9 cellular contexts compared by ENCODE assay signal in genomic region chr2:201219328-201220096, GRCh38. TPM values are rescaled to one million over a fixed set of nuclear protein-coding genes. Genes with fewer than 3 reads are reported as not detected.
DNase-seq lines count a peak whose midpoint lies in the region; ATAC-seq and TF ChIP-seq lines count a peak whose summit lies in the region.
"Had no signal": no experiment of that assay in that cellular context is flagged by ENCODE, and none has a peak within 500 bp of the region (broad histone marks: within the 10 kb centered on the region; RNA-seq: fewer than 3 reads in every experiment).

No MANE protein-coding gene starts in this region.

- DNase-seq in activated naive CD4-positive, alpha-beta T cell (lab: John Stamatoyannopoulos, UW): no peak
- DNase-seq in RWPE2 (ENCODE audit: low spot score): no peak
- DNase-seq in immature natural killer cell: no peak
- no peak for DNase-seq in NCI-H1436 (lab: John Stamatoyannopoulos, UW)
- DNase-seq in T1000 (lab: John Stamatoyannopoulos, UW): no peak
- DNase-seq: activated T-cell treated with anti-CD3 and anti-CD28 coated beads, Interleukin-2, amount 50 U/mL, for 1 hour had no signal

- H3K9me3 Mint-ChIP-seq in activated naive CD4-positive, alpha-beta T cell treated with anti-CD3 and anti-CD28 coated beads, Interleukin-2, amount 50 U/mL, for 24 hours: no peaks in the 10 kb centered on the region
- no peaks in the 10 kb centered on the region for H3K9me3 Mint-ChIP-seq in immature natural killer cell

- H3K4me3 Mint-ChIP-seq in activated naive CD4-positive, alpha-beta T cell treated with anti-CD3 and anti-CD28 coated beads, Interleukin-2, amount 50 U/mL, for 24 hours: no peak overlapping the region
- no peak overlapping the region for H3K4me3 Mint-ChIP-seq in immature natural killer cell

- no peak for TF ChIP-seq CTCF in RWPE2 (IDR thresholded peaks at IDR 0.05; ENCODE audit: poor library complexity, severe bottlenecking)

- H3K4me1 Mint-ChIP-seq in activated naive CD4-positive, alpha-beta T cell treated with anti-CD3 and anti-CD28 coated beads, Interleukin-2, amount 50 U/mL, for 24 hours: peaks cover 64% of the 10 kb centered on the region
- peaks cover 25 to 42% of the 10 kb centered on the region in 2 donors for H3K4me1 Mint-ChIP-seq in immature natural killer cell

- ATAC-seq in RWPE2 (ENCODE audit: low read depth) (peak; percentile 28; the same call in 1 of the 3 replicates), GM18505 (IDR thresholded peaks at IDR 0.05; ENCODE audit: unreplicated experiment) (no peak)

- TF ChIP-seq POLR2A in GM18505 (IDR thresholded peaks at IDR 0.05; ENCODE audit: borderline replicate concordance, extremely low read depth, insufficient read depth, insufficient read length): no peak

- peaks cover 15% of the 10 kb centered on the region for H3K36me3 Mint-ChIP-seq in activated naive CD4-positive, alpha-beta T cell treated with anti-CD3 and anti-CD28 coated beads, Interleukin-2, amount 50 U/mL, for 24 hours
- H3K36me3 Mint-ChIP-seq in immature natural killer cell: peaks cover 13 to 46% (median 14%) of the 10 kb centered on the region in 3 donors

- H3K9me3 ChIP-seq in RWPE2 (ENCODE audit: severe bottlenecking): no peaks in the 10 kb centered on the region
- no peaks in the 10 kb centered on the region for H3K9me3 ChIP-seq in subcutaneous abdominal adipose tissue (ENCODE audit: control insufficient read depth in 5 of 5, low read length in 5 of 5)

- peak overlapping the region; percentile 88 for H3K27ac Mint-ChIP-seq in activated naive CD4-positive, alpha-beta T cell treated with anti-CD3 and anti-CD28 coated beads, Interleukin-2, amount 50 U/mL, for 24 hours
- peak overlapping the region in 5 of 6 donors; percentile 47 to 76 (median 64) for H3K27ac Mint-ChIP-seq in immature natural killer cell

- H3K36me3 ChIP-seq in RWPE2 (ENCODE audit: low read depth) (no peaks in the 10 kb centered on the region), subcutaneous abdominal adipose tissue (ENCODE audit: control insufficient read depth in 5 of 5, insufficient read depth in 5 of 5, low read length in 5 of 5) (peaks cover 3 to 27% (median 15%) of the 10 kb centered on the region in 5 donors)

- H3K27ac ChIP-seq in RWPE2 (ENCODE audit: poor library complexity, severe bottlenecking) (no peak overlapping the region), subcutaneous abdominal adipose tissue (ENCODE audit: low read depth, low read length) (peak overlapping the region; percentile 38)

- H3K9ac ChIP-seq in subcutaneous abdominal adipose tissue (ENCODE audit: low read length in 5 of 5): peak overlapping the region in 1 of 5 donors; percentile 39

- H3K27me3 ChIP-seq in RWPE2 (ENCODE audit: insufficient read depth, poor library complexity, severe bottlenecking) (no peaks in the 10 kb centered on the region), subcutaneous abdominal adipose tissue (ENCODE audit: control insufficient read depth in 5 of 5, insufficient read depth in 4 of 5, low read length in 5 of 5) (no peaks in the 10 kb centered on the region)

- peaks cover 11% of the 10 kb centered on the region for H3K4me1 ChIP-seq in RWPE2 (ENCODE audit: insufficient read depth, poor library complexity, severe bottlenecking)
- H3K4me1 ChIP-seq in subcutaneous abdominal adipose tissue (ENCODE audit: control insufficient read depth in 5 of 5, insufficient read depth in 5 of 5, low read length in 5 of 5): peaks cover 0 to 26% (median 2%) of the 10 kb centered on the region in 5 donors

- H3K4me3 ChIP-seq in RWPE2 (ENCODE audit: severe bottlenecking) (no peak overlapping the region), subcutaneous abdominal adipose tissue (ENCODE audit: low read depth in 1 of 5, low read length in 5 of 5) (no peak overlapping the region)

- no peaks in the 10 kb centered on the region for H3K27me3 Mint-ChIP-seq in activated naive CD4-positive, alpha-beta T cell treated with anti-CD3 and anti-CD28 coated beads, Interleukin-2, amount 50 U/mL, for 24 hours
- peaks cover 0 to 2% (median 0%) of the 10 kb centered on the region in 3 donors for H3K27me3 Mint-ChIP-seq in immature natural killer cell (ENCODE audit: low read depth in 3 of 3)

RNA-seq across cellular contexts. Expression of gene CASP10, which starts 36.6 kb away (rescaled TPM):
- polyA plus RNA-seq in immature natural killer cell: 10 to 100 TPM; 13.5 to 37.4 (median 19.8) TPM

RNA-seq across cellular contexts. Expression of gene CASP8, which starts 40.8 kb away (rescaled TPM):
- polyA plus RNA-seq in immature natural killer cell: 100 to 1,000 TPM in 1 of 3 donors, 10 to 100 TPM in 2; 20.2 to 116 (median 28.0) TPM
